ENCODE assay signal across 12 cellular contexts in the genomic region with DNA sequence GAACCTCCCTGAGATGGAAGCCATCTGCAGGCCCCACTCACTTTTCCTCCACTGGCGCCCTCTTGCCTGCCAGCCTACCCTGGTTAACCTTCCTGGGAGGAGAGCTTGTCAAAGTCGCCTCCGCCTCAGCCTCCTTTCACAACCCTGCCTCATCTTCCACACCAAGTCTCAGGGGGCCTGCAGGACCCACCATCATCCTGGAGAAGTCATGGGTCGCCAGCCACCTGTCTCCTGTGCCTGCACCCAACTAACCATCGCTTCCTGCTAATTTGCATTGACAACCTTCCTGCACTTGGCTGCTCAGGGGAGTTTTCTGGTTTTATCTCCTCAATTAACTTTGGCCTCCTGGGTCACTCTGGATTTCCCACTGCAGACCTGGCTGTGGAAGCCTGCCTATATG.
A peak's percentile ranks its signal among the peaks of the same experiment; 100 is the strongest.
DNase-seq lines count a peak whose midpoint lies in the region; ATAC-seq and TF ChIP-seq lines count a peak whose summit lies in the region.
"Had no signal": no experiment of that assay in that cellular context is flagged by ENCODE, and none has a peak within 500 bp of the region (broad histone marks: within the 10 kb centered on the region; RNA-seq: fewer than 3 reads in every experiment).

No MANE protein-coding gene starts in this region.

- peaks cover 2% of the 10 kb centered on the region for H3K27me3 Mint-ChIP-seq in activated naive CD8-positive, alpha-beta T cell treated with anti-CD3 and anti-CD28 coated beads, Interleukin-2, amount 50 U/mL, for 24 hours

- peak overlapping the region; percentile 41 for H3K4me3 Mint-ChIP-seq in activated naive CD8-positive, alpha-beta T cell treated with anti-CD3 and anti-CD28 coated beads, Interleukin-2, amount 50 U/mL, for 24 hours
- H3K4me3 Mint-ChIP-seq: natural killer cell treated with Interleukin-12 subunit alpha and Interleukin-12 subunit beta and Interleukin-15 and Interleukin-18, amount 100 ng/mL, for 72 hours had no signal

- H3K4me3 ChIP-seq in GM12865 (ENCODE audit: low read depth, low read length), result peak overlapping the region; percentile 60
- H3K4me3 ChIP-seq: gastroesophageal sphincter had no signal

- TF ChIP-seq CTCF in GM12865 (IDR thresholded peaks at IDR 0.05; ENCODE audit: insufficient read depth, low read depth, low read length, missing control alignments), result no peak

- no peaks in the 10 kb centered on the region for H3K9me3 Mint-ChIP-seq in activated naive CD8-positive, alpha-beta T cell treated with anti-CD3 and anti-CD28 coated beads, Interleukin-2, amount 50 U/mL, for 24 hours
- H3K9me3 Mint-ChIP-seq: natural killer cell treated with Interleukin-12 subunit alpha and Interleukin-12 subunit beta and Interleukin-15 and Interleukin-18, amount 100 ng/mL, for 72 hours had no signal

- peak overlapping the region; percentile 40 for H3K27ac Mint-ChIP-seq in activated naive CD8-positive, alpha-beta T cell treated with anti-CD3 and anti-CD28 coated beads, Interleukin-2, amount 50 U/mL, for 24 hours
- H3K27ac Mint-ChIP-seq: natural killer cell treated with Interleukin-12 subunit alpha and Interleukin-12 subunit beta and Interleukin-15 and Interleukin-18, amount 100 ng/mL, for 72 hours had no signal

- DNase-seq in GM12865 (ENCODE audit: low read depth), result peak; percentile 89
- no peak for DNase-seq in activated naive CD8-positive, alpha-beta T cell treated with anti-CD3 and anti-CD28 coated beads, Interleukin-2, amount 50 U/mL, for 24 hours
- no peak for DNase-seq in stimulated activated CD4-positive, alpha-beta T cell treated with anti-CD3 and anti-CD28 coated beads, Interleukin-12 subunit alpha, Interleukin-12 subunit beta, amount 100 ng/mL, for 4 hours
- DNase-seq in DMS153 treated with DMSO at 0.1 percent for 48 hours (lab: John Stamatoyannopoulos, UW; ENCODE audit: unreplicated experiment), result no peak
- no peak for DNase-seq in D341Med (ENCODE audit: low spot score)
- no peak for DNase-seq in globus pallidus (ENCODE audit: low spot score)
- DNase-seq: activated CD8-positive, alpha-beta memory T cell treated with anti-CD3 and anti-CD28 coated beads, Interleukin-2, amount 50 U/mL, for 4 hours; amygdala had no signal

- no peaks in the 10 kb centered on the region for H3K36me3 Mint-ChIP-seq in activated naive CD8-positive, alpha-beta T cell treated with anti-CD3 and anti-CD28 coated beads, Interleukin-2, amount 50 U/mL, for 24 hours (ENCODE audit: low read depth)
- H3K36me3 Mint-ChIP-seq: natural killer cell treated with Interleukin-12 subunit alpha and Interleukin-12 subunit beta and Interleukin-15 and Interleukin-18, amount 100 ng/mL, for 72 hours had no signal

- peaks cover 42% of the 10 kb centered on the region for H3K4me1 Mint-ChIP-seq in activated naive CD8-positive, alpha-beta T cell treated with anti-CD3 and anti-CD28 coated beads, Interleukin-2, amount 50 U/mL, for 24 hours

- ATAC-seq in GM19397 (IDR thresholded peaks at IDR 0.05; ENCODE audit: unreplicated experiment), result peak; percentile 38
- peak; percentile 32 for ATAC-seq in HG03066 (IDR thresholded peaks at IDR 0.05; ENCODE audit: low read depth, unreplicated experiment)
- no peak for ATAC-seq in activated naive CD8-positive, alpha-beta T cell treated with anti-CD3 and anti-CD28 coated beads, Interleukin-2, amount 50 U/mL, for 24 hours
- ATAC-seq: gastroesophageal sphincter; natural killer cell treated with Interleukin-12 subunit alpha and Interleukin-12 subunit beta and Interleukin-15 and Interleukin-18, amount 100 ng/mL, for 72 hours had no signal
